8 cellular contexts compared by ENCODE assay signal in the genomic region with DNA sequence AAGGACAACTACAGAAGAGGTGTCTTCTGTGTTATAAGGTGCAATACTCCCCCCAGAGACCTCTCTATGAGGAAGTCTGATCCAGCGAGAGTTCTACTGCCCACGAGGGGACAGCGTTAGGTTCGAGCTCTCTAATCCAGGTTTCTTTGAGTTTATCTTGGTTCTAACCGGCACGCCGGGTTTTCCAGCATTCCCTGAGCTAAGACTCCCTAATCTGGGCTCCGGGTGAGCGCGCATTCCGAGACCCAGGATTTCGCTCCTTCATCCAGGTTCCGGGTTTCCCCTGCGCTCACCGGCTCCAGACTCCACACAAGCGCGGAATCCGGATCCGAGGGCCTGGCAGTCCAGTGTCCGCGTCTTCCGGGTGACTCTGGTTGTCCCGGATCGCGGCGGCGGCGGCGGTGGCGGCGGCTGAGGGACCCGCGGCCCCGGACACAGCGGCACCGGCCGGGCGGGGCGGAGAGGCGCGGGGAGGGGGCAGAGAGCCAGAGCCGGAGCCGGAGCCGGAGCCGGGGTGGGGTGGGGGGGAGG. TPM values are rescaled to one million over a fixed set of nuclear protein-coding genes. Genes with fewer than 3 reads are reported as not detected.
A peak's percentile ranks its signal among the peaks of the same experiment; 100 is the strongest.
DNase-seq lines count a peak whose midpoint lies in the region; ATAC-seq, FAIRE-seq and TF ChIP-seq lines count a peak whose summit lies in the region.

A gene with protein sequence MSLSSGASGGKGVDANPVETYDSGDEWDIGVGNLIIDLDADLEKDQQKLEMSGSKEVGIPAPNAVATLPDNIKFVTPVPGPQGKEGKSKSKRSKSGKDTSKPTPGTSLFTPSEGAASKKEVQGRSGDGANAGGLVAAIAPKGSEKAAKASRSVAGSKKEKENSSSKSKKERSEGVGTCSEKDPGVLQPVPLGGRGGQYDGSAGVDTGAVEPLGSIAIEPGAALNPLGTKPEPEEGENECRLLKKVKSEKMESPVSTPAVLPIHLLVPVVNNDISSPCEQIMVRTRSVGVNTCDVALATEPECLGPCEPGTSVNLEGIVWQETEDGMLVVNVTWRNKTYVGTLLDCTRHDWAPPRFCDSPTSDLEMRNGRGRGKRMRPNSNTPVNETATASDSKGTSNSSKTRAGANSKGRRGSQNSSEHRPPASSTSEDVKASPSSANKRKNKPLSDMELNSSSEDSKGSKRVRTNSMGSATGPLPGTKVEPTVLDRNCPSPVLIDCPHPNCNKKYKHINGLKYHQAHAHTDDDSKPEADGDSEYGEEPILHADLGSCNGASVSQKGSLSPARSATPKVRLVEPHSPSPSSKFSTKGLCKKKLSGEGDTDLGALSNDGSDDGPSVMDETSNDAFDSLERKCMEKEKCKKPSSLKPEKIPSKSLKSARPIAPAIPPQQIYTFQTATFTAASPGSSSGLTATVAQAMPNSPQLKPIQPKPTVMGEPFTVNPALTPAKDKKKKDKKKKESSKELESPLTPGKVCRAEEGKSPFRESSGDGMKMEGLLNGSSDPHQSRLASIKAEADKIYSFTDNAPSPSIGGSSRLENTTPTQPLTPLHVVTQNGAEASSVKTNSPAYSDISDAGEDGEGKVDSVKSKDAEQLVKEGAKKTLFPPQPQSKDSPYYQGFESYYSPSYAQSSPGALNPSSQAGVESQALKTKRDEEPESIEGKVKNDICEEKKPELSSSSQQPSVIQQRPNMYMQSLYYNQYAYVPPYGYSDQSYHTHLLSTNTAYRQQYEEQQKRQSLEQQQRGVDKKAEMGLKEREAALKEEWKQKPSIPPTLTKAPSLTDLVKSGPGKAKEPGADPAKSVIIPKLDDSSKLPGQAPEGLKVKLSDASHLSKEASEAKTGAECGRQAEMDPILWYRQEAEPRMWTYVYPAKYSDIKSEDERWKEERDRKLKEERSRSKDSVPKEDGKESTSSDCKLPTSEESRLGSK (N-terminal part only) (plus strand): TSS at position 373 of the 531 bp plus-strand sequence. CDS start 38,842 bp downstream, outside the sequence.

- H3K14ac ChIP-seq in H1 (ENCODE audit: insufficient read length), result no peak within 1 kb of the TSS

- H2BK20ac ChIP-seq in H1 (ENCODE audit: low read length), result no peak within 1 kb of the TSS

- peak; percentile 17 to 50 for TF ChIP-seq RAD21 in H1 (IDR thresholded peaks at IDR 0.05 in 1 of 2, conservative IDR thresholded peaks at IDR 0.05 in 1 of 2; ENCODE audit: low read depth in 2 of 2, low read length in 2 of 2)

- in situ Hi-C loops in GM18951 (cut with MboI; ENCODE audit: low sequenced_read_pairs, unreplicated experiment), result no loop called here

- no peaks in the 10 kb centered on the region for H3K36me3 ChIP-seq in H1 (ENCODE audit: control insufficient read depth in 2 of 4, insufficient read depth in 4 of 4, low read length in 3 of 4)

- peak within 1 kb of the TSS; percentile 87 for H2AFZ ChIP-seq in H1 (ENCODE audit: low read length)

- ATAC-seq in activated CD8-positive, alpha-beta memory T cell treated with anti-CD3 and anti-CD28 coated beads, Interleukin-2, amount 10 ng/mL, durations not matched to agents 7 days and 5 days, result peak; percentile 73
- ATAC-seq in memory B cell (ENCODE audit: low read depth), result peak; percentile 67

- H3K4ac ChIP-seq in H1 (replicated peaks; ENCODE audit: insufficient read length, low read depth, low read length), result no peak within 1 kb of the TSS

- H3K27me3 Mint-ChIP-seq in activated CD8-positive, alpha-beta memory T cell treated with anti-CD3 and anti-CD28 coated beads, Interleukin-2, amount 10 ng/mL, durations not matched to agents 7 days and 5 days, result no peaks in the 10 kb centered on the region
- no peaks in the 10 kb centered on the region for H3K27me3 Mint-ChIP-seq in memory B cell

- no peak within 1 kb of the TSS for H3K56ac ChIP-seq in H1 (replicated peaks; ENCODE audit: insufficient read length, low read depth, low read length)

- peak within 1 kb of the TSS; percentile 59; the same call in 1 of the 2 replicates for H4K8ac ChIP-seq in H1 (ENCODE audit: extremely low read depth, insufficient read depth, low read length)

- WGBS in H1 (ENCODE audit: extremely low coverage in 1 of 2, insufficient coverage in 1 of 2, insufficient read length in 1 of 2, insufficient replicate concordance in 2 of 2, low coverage in 1 of 2, low lambda C conversion rate in 2 of 2, missing lambda C conversion rate in 1 of 2), 2 experiments, result 3% methylated on average over 29 of the region's 45 CpGs; no CpG with 5 or more reads in 1 of the 2 experiments

- H3K4me3 Mint-ChIP-seq in activated CD8-positive, alpha-beta memory T cell treated with anti-CD3 and anti-CD28 coated beads, Interleukin-2, amount 10 ng/mL, durations not matched to agents 7 days and 5 days, result peak within 1 kb of the TSS; percentile 83
- peak within 1 kb of the TSS; percentile 89 for H3K4me3 Mint-ChIP-seq in memory B cell

- no peak within 1 kb of the TSS for H4K91ac ChIP-seq in H1 (replicated peaks; ENCODE audit: insufficient read length, low read length)

- peak within 1 kb of the TSS; percentile 75 for H3K18ac ChIP-seq in H1 (ENCODE audit: extremely low read depth, low read length)

- H3K9me3 Mint-ChIP-seq in activated CD8-positive, alpha-beta memory T cell treated with anti-CD3 and anti-CD28 coated beads, Interleukin-2, amount 10 ng/mL, durations not matched to agents 7 days and 5 days (ENCODE audit: low read depth), result no peaks in the 10 kb centered on the region
- no peaks in the 10 kb centered on the region for H3K9me3 Mint-ChIP-seq in memory B cell

- no peak within 1 kb of the TSS for H2BK120ac ChIP-seq in H1 (replicated peaks; ENCODE audit: low read depth, low read length)

- peak within 1 kb of the TSS; percentile 84 to 93 (median 91) for H3K4me3 ChIP-seq in H1 (ENCODE audit: extremely low read depth in 1 of 4, insufficient read depth in 2 of 4, low read depth in 3 of 4, low read length in 4 of 4)

- peak within 1 kb of the TSS; percentile 88; the same call in 1 of the 2 replicates for H2AK5ac ChIP-seq in H1 (ENCODE audit: low read depth, low read length)

- H3K36me3 Mint-ChIP-seq in activated CD8-positive, alpha-beta memory T cell treated with anti-CD3 and anti-CD28 coated beads, Interleukin-2, amount 10 ng/mL, durations not matched to agents 7 days and 5 days, result peaks cover 6% of the 10 kb centered on the region
- H3K36me3 Mint-ChIP-seq in memory B cell, result no peaks in the 10 kb centered on the region

- H3K9ac ChIP-seq in H1 (replicated peaks in 1 of 4; ENCODE audit: extremely low read depth in 1 of 4, low read depth in 3 of 4, low read length in 3 of 4), result peak within 1 kb of the TSS; percentile 73 to 90 (median 82)

- peak; percentile 71 for TF ChIP-seq POLR2A in GM18951 (IDR thresholded peaks at IDR 0.05; ENCODE audit: extremely low read depth, insufficient read depth, insufficient read length)
- peak; percentile 50 to 79 for TF ChIP-seq POLR2A in H1 (IDR thresholded peaks at IDR 0.05; ENCODE audit: control extremely low read depth in 1 of 2, low read depth in 2 of 2, low read length in 2 of 2)

- POLR2A ChIA-PET in H1 (lab: Charles Lee; ENCODE audit: partially characterized antibody), result interaction anchor here (0.6 to 1.4 kb wide), 17 partner anchors 9 to 348 kb away, joined by 3 to 13 read pairs (median 4); partner anchors contain the start of gene TRIP4

- peak within 1 kb of the TSS; percentile 53 for H2BK5ac ChIP-seq in H1 (ENCODE audit: low read depth, low read length)

- H3K9me3 ChIP-seq in H1 (ENCODE audit: insufficient read depth in 2 of 2, low read depth in 1 of 2, low read length in 1 of 2), result no peaks in the 10 kb centered on the region

- peak within 1 kb of the TSS; percentile 78; the same call in 1 of the 2 replicates for H2BK12ac ChIP-seq in H1 (ENCODE audit: low read depth, low read length)

- FAIRE-seq in H1 (lab: Jason Lieb, UNC), result no peak

- peak within 1 kb of the TSS; percentile 92 for H3K27ac Mint-ChIP-seq in activated CD8-positive, alpha-beta memory T cell treated with anti-CD3 and anti-CD28 coated beads, Interleukin-2, amount 10 ng/mL, durations not matched to agents 7 days and 5 days
- H3K27ac Mint-ChIP-seq in memory B cell, result peak within 1 kb of the TSS; percentile 14

- TF ChIP-seq EP300 in H1 (IDR thresholded peaks at IDR 0.05; ENCODE audit: borderline replicate concordance in 1 of 2, low read depth in 2 of 2, low read length in 2 of 2), result peak; percentile 15 to 95

- CTCF ChIA-PET in activated CD8-positive, alpha-beta memory T cell treated with anti-CD3 and anti-CD28 coated beads, Interleukin-2, amount 10 ng/mL, durations not matched to agents 7 days and 5 days (lab: Charles Lee), result interaction anchor here (0.9 to 1.4 kb wide), 5 partner anchors 29 to 193 kb away, joined by 3 to 6 read pairs (median 3); no protein-coding TSS in a partner anchor
- CTCF ChIA-PET in H1 (lab: Charles Lee; ENCODE audit: partially characterized antibody), result interaction anchor here (0.7 to 1.3 kb wide), 10 partner anchors 16 to 349 kb away, joined by 3 to 5 read pairs (median 4); no protein-coding TSS in a partner anchor

- H3K4me1 Mint-ChIP-seq in activated CD8-positive, alpha-beta memory T cell treated with anti-CD3 and anti-CD28 coated beads, Interleukin-2, amount 10 ng/mL, durations not matched to agents 7 days and 5 days, result peaks cover 48% of the 10 kb centered on the region
- H3K4me1 Mint-ChIP-seq in memory B cell, result peaks cover 43% of the 10 kb centered on the region

- H3K23me2 ChIP-seq in H1 (ENCODE audit: low read depth, low read length), result peaks cover 6% of the 10 kb centered on the region

- 0 out of 4 replicates have a peak, but pooled peaks of 1 of the 3 experiments have one; percentile 6 for TF ChIP-seq CTCF in H1 (IDR thresholded peaks at IDR 0.05; ENCODE audit: control extremely low read depth in 1 of 3, insufficient read depth in 1 of 3, low read depth in 1 of 3, low read length in 3 of 3)

- peaks cover 3% of the 10 kb centered on the region; the same call in 1 of the 2 replicates for H3K79me1 ChIP-seq in H1 (ENCODE audit: low read depth, low read length)

- peak within 1 kb of the TSS; percentile 4 for H4K5ac ChIP-seq in H1 (ENCODE audit: insufficient read length, low read depth, low read length)

- peaks cover 18 to 42% of the 10 kb centered on the region in 2 experiments for H3K79me2 ChIP-seq in H1 (ENCODE audit: control insufficient read depth in 1 of 2, insufficient read depth in 2 of 2, low read length in 2 of 2)

- no peak within 1 kb of the TSS for H2BK15ac ChIP-seq in H1 (ENCODE audit: low read length)

- no peaks in the 10 kb centered on the region for H3K27me3 ChIP-seq in H1 (replicated peaks in 1 of 4; ENCODE audit: control insufficient read depth in 3 of 4, extremely low read depth in 1 of 4, insufficient read depth in 3 of 4, low read length in 3 of 4)

- no peak within 1 kb of the TSS for H3K23ac ChIP-seq in H1 (ENCODE audit: insufficient read length)

- peaks cover 4 to 12% of the 10 kb centered on the region in 2 experiments for H4K20me1 ChIP-seq in H1 (replicated peaks in 1 of 2; ENCODE audit: control insufficient read depth in 1 of 2, insufficient read depth in 2 of 2, low read length in 2 of 2)

- H3K27ac ChIP-seq in H1 (ENCODE audit: low read depth, low read length), result peak within 1 kb of the TSS; percentile 58; the same call in 1 of the 2 replicates

- DNase-seq in AG08395 (ENCODE audit: low spot score) (peak; percentile 97), HPDE6-E6E7 (ENCODE audit: extremely low spot score) (peak; percentile 98), NOMO-1 treated with DMSO at 0.1 percent for 48 hours (lab: John Stamatoyannopoulos, UW; ENCODE audit: unreplicated experiment) (peak; percentile 74), H1 (ENCODE audit: low read depth in 1 of 2, low spot score in 2 of 2) (peak; percentile 90 to 100), memory B cell (ENCODE audit: low spot score in 2 of 2) (peak; percentile 88 to 97)
- peak; percentile 90 for DNase-seq in activated CD8-positive, alpha-beta memory T cell treated with anti-CD3 and anti-CD28 coated beads, Interleukin-2, amount 10 ng/mL, durations not matched to agents 7 days and 5 days
- DNase-seq in stimulated activated CD4-positive, alpha-beta T cell treated with anti-CD3 and anti-CD28 coated beads, TNF-alpha, amount 100 ng/mL, for 48 hours (ENCODE audit: low read depth in 3 of 3), result peak; percentile 82 to 84 (median 83)

- H3K4me2 ChIP-seq in H1 (ENCODE audit: insufficient read depth in 1 of 2, low read depth in 2 of 2, low read length in 2 of 2), result peak within 1 kb of the TSS; percentile 88 to 91

- peaks cover 0 to 14% (median 10%) of the 10 kb centered on the region in 4 experiments; a peak in 6 of 7 replicates for H3K4me1 ChIP-seq in H1 (replicated peaks in 1 of 4; ENCODE audit: control insufficient read depth in 3 of 4, insufficient read depth in 4 of 4, low read length in 3 of 4)

RNA-seq across cellular contexts. Expression of the gene that starts here (rescaled TPM):
- 10 to 100 TPM; 36.8 to 47.5 TPM for total RNA-seq in activated CD8-positive, alpha-beta memory T cell treated with anti-CD3 and anti-CD28 coated beads, Interleukin-2, amount 10 ng/mL, durations not matched to agents 7 days and 5 days
- total RNA-seq in H1 (2021; fragmentation: NEBNext Ultra II Directional; extraction: Animal tissue kit (Norgen Biotek cat#: 25700)), result 47.8 TPM in 2 replicates
- 15.5 and 17.4 TPM in 2 replicates for polyA plus RNA-seq in H1 (2011; rRNA removed)
- 15.1 TPM for polyA plus RNA-seq in H1 (2011; cell fraction: cytosol; rRNA removed)
- 23.1 TPM for polyA plus RNA-seq in H1 (2011; cell fraction: nucleus; rRNA removed)
- polyA plus RNA-seq in H1 (2012, experiment 1 of 2), result 25.1 to 29.2 TPM (median 26.5 TPM) in 4 replicates
- polyA plus RNA-seq in H1 (2012, experiment 2 of 2), result 6.3 TPM
- 16.8 TPM for polyA plus RNA-seq in H1 (2013, experiment 1 of 2)
- polyA plus RNA-seq in H1 (2013, experiment 2 of 2), result 16.7 TPM
- polyA minus RNA-seq in H1 (2011; rRNA and poly(A)+ RNA removed), result 87.4 and 92.4 TPM in 2 replicates
- polyA minus RNA-seq in H1 (2011; cell fraction: cytosol; rRNA and poly(A)+ RNA removed), result 37.1 TPM
- polyA minus RNA-seq in H1 (2011; cell fraction: nucleus; rRNA and poly(A)+ RNA removed), result 30.7 TPM

Comparison
In these comparisons a context has a peak if more than half of its experiments do, and no peak if none do; other contexts are left out.
1. Peak in every context shown above with its lines: DNase-seq, ATAC-seq, H3K4me3 ChIP-seq and H3K27ac ChIP-seq.